In the genomic region with DNA sequence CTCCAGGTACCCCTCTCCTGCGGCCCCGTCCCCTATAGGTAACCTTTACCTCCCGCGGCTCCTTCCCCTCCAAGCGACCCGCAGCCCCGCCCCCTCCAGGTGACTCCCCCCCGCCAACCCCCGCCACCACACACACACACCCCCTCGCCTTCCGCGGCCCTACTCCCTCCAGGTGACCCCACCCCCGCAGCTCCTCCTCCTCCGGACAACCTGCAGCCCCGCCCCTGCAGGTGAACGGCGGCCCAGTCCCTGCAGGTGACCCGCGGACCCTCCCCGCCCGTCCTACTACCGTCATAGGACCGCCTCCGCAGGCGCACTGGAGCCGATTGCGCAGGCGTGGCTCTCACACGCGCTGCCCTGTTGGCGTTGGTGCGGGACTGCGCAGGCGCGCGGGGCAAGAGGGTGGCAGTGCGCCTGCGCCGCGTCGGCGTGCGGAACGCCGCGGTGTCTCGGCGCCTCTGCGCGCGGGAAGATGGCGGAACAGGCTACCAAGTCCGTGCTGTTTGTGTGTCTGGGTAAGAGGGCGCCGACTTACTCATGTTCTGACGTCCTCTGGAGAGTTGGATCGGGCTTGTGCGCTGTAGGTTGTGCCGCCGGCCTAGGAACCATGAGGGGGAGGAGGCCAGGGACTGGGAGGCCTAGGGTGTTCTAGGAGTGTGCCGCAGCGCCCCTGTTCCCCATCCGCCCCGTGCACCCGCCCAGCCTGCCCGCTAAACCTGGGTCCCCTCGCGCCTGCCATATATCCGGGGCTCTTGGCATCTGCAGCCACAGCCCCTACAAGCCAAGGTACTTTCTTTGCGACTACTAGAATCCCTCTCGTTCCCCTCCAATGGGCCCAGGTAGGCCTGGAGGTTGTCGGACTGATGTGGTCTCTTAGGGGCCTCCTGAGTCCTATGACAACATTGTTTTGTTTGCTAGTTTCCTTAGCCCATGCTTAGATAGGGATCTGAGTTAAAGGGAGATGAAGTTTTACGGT, we compare ENCODE assay signal across 1 cellular context.
A peak's percentile ranks its signal among the peaks of the same experiment; 100 is the strongest.
TF ChIP-seq lines count a peak whose summit lies in the region.

A gene (plus strand): TSS at position 455 of the 976 bp plus-strand sequence. CDS start 18 bp downstream, at position 473.

TF ChIP-seq in HEK293, 187 proteins besides CTCF, POLR2A, EP300 and RAD21 (continued from another document and continues in another):
- TF ChIP-seq, protein P1, sequence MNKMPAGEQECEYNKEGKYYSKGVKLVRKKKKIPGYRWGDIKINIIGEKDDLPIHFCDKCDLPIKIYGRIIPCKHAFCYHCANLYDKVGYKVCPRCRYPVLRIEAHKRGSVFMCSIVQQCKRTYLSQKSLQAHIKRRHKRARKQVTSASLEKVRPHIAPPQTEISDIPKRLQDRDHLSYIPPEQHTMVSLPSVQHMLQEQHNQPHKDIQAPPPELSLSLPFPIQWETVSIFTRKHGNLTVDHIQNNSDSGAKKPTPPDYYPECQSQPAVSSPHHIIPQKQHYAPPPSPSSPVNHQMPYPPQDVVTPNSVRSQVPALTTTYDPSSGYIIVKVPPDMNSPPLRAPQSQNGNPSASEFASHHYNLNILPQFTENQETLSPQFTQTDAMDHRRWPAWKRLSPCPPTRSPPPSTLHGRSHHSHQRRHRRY (tag by site-specific recombination; IDR thresholded peaks at IDR 0.05) = no peak
- TF ChIP-seq, protein P2, sequence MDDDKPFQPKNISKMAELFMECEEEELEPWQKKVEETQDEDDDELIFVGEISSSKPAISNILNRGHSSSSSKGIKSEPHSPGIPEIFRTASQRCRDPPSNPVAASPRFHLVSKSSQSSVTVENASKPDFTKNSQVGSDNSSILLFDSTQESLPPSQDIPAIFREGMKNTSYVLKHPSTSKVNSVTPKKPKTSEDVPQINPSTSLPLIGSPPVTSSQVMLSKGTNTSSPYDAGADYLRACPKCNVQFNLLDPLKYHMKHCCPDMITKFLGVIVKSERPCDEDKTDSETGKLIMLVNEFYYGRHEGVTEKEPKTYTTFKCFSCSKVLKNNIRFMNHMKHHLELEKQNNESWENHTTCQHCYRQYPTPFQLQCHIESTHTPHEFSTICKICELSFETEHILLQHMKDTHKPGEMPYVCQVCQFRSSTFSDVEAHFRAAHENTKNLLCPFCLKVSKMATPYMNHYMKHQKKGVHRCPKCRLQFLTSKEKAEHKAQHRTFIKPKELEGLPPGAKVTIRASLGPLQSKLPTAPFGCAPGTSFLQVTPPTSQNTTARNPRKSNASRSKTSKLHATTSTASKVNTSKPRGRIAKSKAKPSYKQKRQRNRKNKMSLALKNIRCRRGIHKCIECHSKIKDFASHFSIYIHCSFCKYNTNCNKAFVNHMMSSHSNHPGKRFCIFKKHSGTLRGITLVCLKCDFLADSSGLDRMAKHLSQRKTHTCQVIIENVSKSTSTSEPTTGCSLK (tag by site-specific recombination; IDR thresholded peaks at IDR 0.05) = no peak
- TF ChIP-seq ZNF555 (tag by site-specific recombination; conservative IDR thresholded peaks at IDR 0.05) (no peak), REPIN1 (tag by site-specific recombination; IDR thresholded peaks at IDR 0.05; ENCODE audit: low read depth) (no peak), PRDM1 (tag by site-specific recombination; IDR thresholded peaks at IDR 0.05) (no peak), ZSCAN16 (tag by site-specific recombination; IDR thresholded peaks at IDR 0.05) (no peak), ZNF404 (tag by site-specific recombination; IDR thresholded peaks at IDR 0.05) (no peak), ZNF624 (tag by site-specific recombination; IDR thresholded peaks at IDR 0.05) (no peak), ZNF223 (tag by site-specific recombination; IDR thresholded peaks at IDR 0.05) (no peak), GLI2 (tag by site-specific recombination; IDR thresholded peaks at IDR 0.05; ENCODE audit: borderline replicate concordance, low read depth) (no peak), ZNF174 (tag by site-specific recombination; IDR thresholded peaks at IDR 0.05) (no peak), HOXA7 (CRISPR knock-in tag; IDR thresholded peaks at IDR 0.05; ENCODE audit: borderline replicate concordance) (no peak), HOXC10 (CRISPR knock-in tag; IDR thresholded peaks at IDR 0.05) (no peak), ZEB2 (tag by site-specific recombination; IDR thresholded peaks at IDR 0.05) (no peak), TCF7L2 (IDR thresholded peaks at IDR 0.05; ENCODE audit: borderline replicate concordance, low read depth, low read length) (no peak), ZBTB48 (tag by site-specific recombination; IDR thresholded peaks at IDR 0.05) (peak; percentile 46; the same call in 1 of the 2 replicates), ZNF274 (IDR thresholded peaks at IDR 0.05; ENCODE audit: low read length) (no peak), ZNF274 (tag by site-specific recombination; IDR thresholded peaks at IDR 0.05; ENCODE audit: borderline replicate concordance) (no peak), MEIS1 (CRISPR knock-in tag; IDR thresholded peaks at IDR 0.05; ENCODE audit: borderline replicate concordance) (no peak), ZNF747 (tag by site-specific recombination; IDR thresholded peaks at IDR 0.05) (no peak), KLF1 (tag by site-specific recombination; IDR thresholded peaks at IDR 0.05) (no peak), ZNF791 (tag by site-specific recombination; IDR thresholded peaks at IDR 0.05) (no peak), SCRT2 (tag by site-specific recombination; IDR thresholded peaks at IDR 0.05) (no peak), BCL11B (tag by site-specific recombination; IDR thresholded peaks at IDR 0.05; ENCODE audit: low read depth) (no peak), ZNF391 (tag by site-specific recombination; IDR thresholded peaks at IDR 0.05; ENCODE audit: borderline replicate concordance, low read depth) (no peak), ZNF677 (tag by site-specific recombination; IDR thresholded peaks at IDR 0.05) (no peak), ZNF548 (tag by site-specific recombination; IDR thresholded peaks at IDR 0.05) (no peak), ZNF48 (tag by site-specific recombination; IDR thresholded peaks at IDR 0.05) (no peak), ZNF600 (tag by site-specific recombination; IDR thresholded peaks at IDR 0.05) (peak; percentile 84), ZNF175 (tag by site-specific recombination; IDR thresholded peaks at IDR 0.05) (no peak), ZNF114 (tag by site-specific recombination; IDR thresholded peaks at IDR 0.05) (no peak), ZNF510 (tag by site-specific recombination; IDR thresholded peaks at IDR 0.05; ENCODE audit: insufficient replicate concordance) (no peak), ZNF132 (tag by site-specific recombination; IDR thresholded peaks at IDR 0.05; ENCODE audit: borderline replicate concordance) (no peak), WT1 (tag by site-specific recombination; IDR thresholded peaks at IDR 0.05) (no peak), GFI1B (tag by site-specific recombination; IDR thresholded peaks at IDR 0.05) (no peak), ZFHX2 (tag by site-specific recombination; conservative IDR thresholded peaks at IDR 0.05) (peak; percentile 73), ZNF585B (tag by site-specific recombination; IDR thresholded peaks at IDR 0.05) (no peak), ZNF514 (tag by site-specific recombination; IDR thresholded peaks at IDR 0.05) (no peak), ZNF302 (tag by site-specific recombination; IDR thresholded peaks at IDR 0.05; ENCODE audit: low read depth) (no peak), SETDB1 (IDR thresholded peaks at IDR 0.05; ENCODE audit: insufficient read length, low read length) (no peak), ZNF623 (tag by site-specific recombination; IDR thresholded peaks at IDR 0.05) (no peak), ZBTB1 (tag by site-specific recombination; IDR thresholded peaks at IDR 0.05) (no peak), ZNF776 (tag by site-specific recombination; IDR thresholded peaks at IDR 0.05; ENCODE audit: borderline replicate concordance) (no peak), ZNF311 (tag by site-specific recombination; IDR thresholded peaks at IDR 0.05; ENCODE audit: borderline replicate concordance) (no peak), ZBTB8A (tag by site-specific recombination; IDR thresholded peaks at IDR 0.05) (peak; percentile 57)
- TF ChIP-seq, protein P3, sequence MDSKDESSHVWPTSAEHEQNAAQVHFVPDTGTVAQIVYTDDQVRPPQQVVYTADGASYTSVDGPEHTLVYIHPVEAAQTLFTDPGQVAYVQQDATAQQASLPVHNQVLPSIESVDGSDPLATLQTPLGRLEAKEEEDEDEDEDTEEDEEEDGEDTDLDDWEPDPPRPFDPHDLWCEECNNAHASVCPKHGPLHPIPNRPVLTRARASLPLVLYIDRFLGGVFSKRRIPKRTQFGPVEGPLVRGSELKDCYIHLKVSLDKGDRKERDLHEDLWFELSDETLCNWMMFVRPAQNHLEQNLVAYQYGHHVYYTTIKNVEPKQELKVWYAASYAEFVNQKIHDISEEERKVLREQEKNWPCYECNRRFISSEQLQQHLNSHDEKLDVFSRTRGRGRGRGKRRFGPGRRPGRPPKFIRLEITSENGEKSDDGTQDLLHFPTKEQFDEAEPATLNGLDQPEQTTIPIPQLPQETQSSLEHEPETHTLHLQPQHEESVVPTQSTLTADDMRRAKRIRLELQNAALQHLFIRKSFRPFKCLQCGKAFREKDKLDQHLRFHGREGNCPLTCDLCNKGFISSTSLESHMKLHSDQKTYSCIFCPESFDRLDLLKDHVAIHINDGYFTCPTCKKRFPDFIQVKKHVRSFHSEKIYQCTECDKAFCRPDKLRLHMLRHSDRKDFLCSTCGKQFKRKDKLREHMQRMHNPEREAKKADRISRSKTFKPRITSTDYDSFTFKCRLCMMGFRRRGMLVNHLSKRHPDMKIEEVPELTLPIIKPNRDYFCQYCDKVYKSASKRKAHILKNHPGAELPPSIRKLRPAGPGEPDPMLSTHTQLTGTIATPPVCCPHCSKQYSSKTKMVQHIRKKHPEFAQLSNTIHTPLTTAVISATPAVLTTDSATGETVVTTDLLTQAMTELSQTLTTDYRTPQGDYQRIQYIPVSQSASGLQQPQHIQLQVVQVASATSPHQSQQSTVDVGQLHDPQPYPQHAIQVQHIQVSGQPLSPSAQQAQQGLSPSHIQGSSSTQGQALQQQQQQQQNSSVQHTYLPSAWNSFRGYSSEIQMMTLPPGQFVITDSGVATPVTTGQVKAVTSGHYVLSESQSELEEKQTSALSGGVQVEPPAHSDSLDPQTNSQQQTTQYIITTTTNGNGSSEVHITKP (tag by site-specific recombination; IDR thresholded peaks at IDR 0.05) = no peak
- TF ChIP-seq, protein P4, sequence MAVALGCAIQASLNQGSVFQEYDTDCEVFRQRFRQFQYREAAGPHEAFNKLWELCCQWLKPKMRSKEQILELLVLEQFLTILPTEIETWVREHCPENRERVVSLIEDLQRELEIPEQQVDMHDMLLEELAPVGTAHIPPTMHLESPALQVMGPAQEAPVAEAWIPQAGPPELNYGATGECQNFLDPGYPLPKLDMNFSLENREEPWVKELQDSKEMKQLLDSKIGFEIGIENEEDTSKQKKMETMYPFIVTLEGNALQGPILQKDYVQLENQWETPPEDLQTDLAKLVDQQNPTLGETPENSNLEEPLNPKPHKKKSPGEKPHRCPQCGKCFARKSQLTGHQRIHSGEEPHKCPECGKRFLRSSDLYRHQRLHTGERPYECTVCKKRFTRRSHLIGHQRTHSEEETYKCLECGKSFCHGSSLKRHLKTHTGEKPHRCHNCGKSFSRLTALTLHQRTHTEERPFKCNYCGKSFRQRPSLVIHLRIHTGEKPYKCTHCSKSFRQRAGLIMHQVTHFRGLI (tag by site-specific recombination; IDR thresholded peaks at IDR 0.05) = no peak
- TF ChIP-seq, protein P5, sequence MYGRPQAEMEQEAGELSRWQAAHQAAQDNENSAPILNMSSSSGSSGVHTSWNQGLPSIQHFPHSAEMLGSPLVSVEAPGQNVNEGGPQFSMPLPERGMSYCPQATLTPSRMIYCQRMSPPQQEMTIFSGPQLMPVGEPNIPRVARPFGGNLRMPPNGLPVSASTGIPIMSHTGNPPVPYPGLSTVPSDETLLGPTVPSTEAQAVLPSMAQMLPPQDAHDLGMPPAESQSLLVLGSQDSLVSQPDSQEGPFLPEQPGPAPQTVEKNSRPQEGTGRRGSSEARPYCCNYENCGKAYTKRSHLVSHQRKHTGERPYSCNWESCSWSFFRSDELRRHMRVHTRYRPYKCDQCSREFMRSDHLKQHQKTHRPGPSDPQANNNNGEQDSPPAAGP (tag by site-specific recombination; IDR thresholded peaks at IDR 0.05) = no peak
- TF ChIP-seq, protein P6, sequence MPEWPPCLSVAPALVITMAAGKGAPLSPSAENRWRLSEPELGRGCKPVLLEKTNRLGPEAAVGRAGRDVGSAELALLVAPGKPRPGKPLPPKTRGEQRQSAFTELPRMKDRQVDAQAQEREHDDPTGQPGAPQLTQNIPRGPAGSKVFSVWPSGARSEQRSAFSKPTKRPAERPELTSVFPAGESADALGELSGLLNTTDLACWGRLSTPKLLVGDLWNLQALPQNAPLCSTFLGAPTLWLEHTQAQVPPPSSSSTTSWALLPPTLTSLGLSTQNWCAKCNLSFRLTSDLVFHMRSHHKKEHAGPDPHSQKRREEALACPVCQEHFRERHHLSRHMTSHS (tag by site-specific recombination; IDR thresholded peaks at IDR 0.05) = no peak
- TF ChIP-seq, protein P7, sequence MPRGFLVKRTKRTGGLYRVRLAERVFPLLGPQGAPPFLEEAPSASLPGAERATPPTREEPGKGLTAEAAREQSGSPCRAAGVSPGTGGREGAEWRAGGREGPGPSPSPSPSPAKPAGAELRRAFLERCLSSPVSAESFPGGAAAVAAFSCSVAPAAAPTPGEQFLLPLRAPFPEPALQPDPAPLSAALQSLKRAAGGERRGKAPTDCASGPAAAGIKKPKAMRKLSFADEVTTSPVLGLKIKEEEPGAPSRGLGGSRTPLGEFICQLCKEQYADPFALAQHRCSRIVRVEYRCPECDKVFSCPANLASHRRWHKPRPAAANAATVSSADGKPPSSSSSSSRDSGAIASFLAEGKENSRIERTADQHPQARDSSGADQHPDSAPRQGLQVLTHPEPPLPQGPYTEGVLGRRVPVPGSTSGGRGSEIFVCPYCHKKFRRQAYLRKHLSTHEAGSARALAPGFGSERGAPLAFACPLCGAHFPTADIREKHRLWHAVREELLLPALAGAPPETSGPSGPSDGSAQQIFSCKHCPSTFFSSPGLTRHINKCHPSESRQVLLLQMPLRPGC (tag by site-specific recombination; IDR thresholded peaks at IDR 0.05) = no peak
